8 cellular contexts compared by ENCODE assay signal in the genomic region with DNA sequence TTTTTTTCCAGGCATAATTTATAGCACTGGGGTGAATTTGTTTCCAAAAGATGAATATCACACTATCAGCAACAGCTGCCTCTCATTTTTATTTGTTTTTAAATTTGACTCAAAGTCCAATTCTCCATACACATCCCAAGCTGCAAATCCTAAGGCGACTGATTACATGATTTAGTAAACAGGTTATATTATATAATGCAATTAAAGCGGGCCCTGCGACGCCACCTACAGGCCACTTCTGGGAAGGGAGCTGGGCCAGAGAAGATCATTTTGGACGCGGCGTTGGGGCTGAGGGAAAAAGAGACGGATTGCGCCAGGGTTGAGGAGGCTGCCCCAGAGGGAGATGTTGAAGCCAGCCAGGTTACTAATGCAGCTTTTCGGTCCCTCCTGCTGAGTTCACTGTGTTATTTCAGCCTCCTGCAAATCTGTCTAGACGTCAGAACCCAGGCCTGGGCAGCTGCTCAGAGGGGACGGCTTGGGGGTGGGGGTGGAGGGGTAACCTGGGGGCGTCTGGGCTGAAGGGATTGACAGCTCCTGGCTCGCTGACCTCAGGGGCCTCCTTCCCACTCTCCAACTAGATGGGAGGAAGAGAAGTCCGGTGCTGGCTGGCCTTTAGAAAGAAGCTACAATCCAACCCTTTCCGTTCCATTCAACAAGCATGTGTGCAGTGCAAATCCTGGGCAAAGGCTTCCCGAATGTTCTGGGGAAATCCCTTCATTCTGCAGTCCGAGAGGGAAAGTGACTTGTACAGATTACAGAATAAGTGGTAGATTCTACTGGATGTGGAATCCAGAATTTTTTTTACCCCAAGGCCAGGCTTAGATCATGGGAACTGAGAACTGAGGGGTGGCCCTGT.
DNase-seq lines count a peak whose midpoint lies in the region; ATAC-seq and TF ChIP-seq lines count a peak whose summit lies in the region.

No MANE protein-coding gene starts in this region.

- no peak overlapping the region for H3K27ac Mint-ChIP-seq in CD14-positive monocyte
- peak overlapping the region; percentile 87 to 93 (median 91) for H3K27ac Mint-ChIP-seq in nephron
- H3K27ac Mint-ChIP-seq in type B pancreatic cell = peak overlapping the region; percentile 8

- H3K4me1 Mint-ChIP-seq in CD14-positive monocyte (peaks cover 2% of the 10 kb centered on the region), nephron (peaks cover 88% of the 10 kb centered on the region), type B pancreatic cell (ENCODE audit: unreplicated experiment) (peaks cover 58% of the 10 kb centered on the region)

- TF ChIP-seq CTCF in CD14-positive monocyte (IDR thresholded peaks at IDR 0.05) (peak; percentile 74), fibroblast of lung (conservative IDR thresholded peaks at IDR 0.05 in 1 of 2, IDR thresholded peaks at IDR 0.05 in 1 of 2; ENCODE audit: low read depth in 1 of 2, low read length in 2 of 2) (peak; percentile 90 to 93), nephron (IDR thresholded peaks at IDR 0.05; ENCODE audit: unreplicated experiment in 3 of 3) (peak; percentile 85 to 93 (median 88)), type B pancreatic cell (conservative IDR thresholded peaks at IDR 0.05) (peak; percentile 97)

- ATAC-seq in GM21423 (IDR thresholded peaks at IDR 0.05; ENCODE audit: unreplicated experiment) = peak; percentile 47

- no peaks in the 10 kb centered on the region for H3K36me3 ChIP-seq in fibroblast of lung (ENCODE audit: control insufficient read depth, insufficient read depth, low read length)

- peaks cover 2% of the 10 kb centered on the region for H3K4me1 ChIP-seq in fibroblast of lung (ENCODE audit: control insufficient read depth, extremely low read depth, insufficient read depth, low read length)

- H3K79me2 ChIP-seq in fibroblast of lung (ENCODE audit: control insufficient read depth, insufficient read depth, low read length) = no peaks in the 10 kb centered on the region

- no peaks in the 10 kb centered on the region for H3K9me3 ChIP-seq in fibroblast of lung (ENCODE audit: control insufficient read depth, insufficient read depth, low read depth, low read length)

- H3K36me3 Mint-ChIP-seq in CD14-positive monocyte (no peaks in the 10 kb centered on the region), nephron (ENCODE audit: low read depth) (no peaks in the 10 kb centered on the region), type B pancreatic cell (no peaks in the 10 kb centered on the region)

- no peak overlapping the region for H3K4me3 ChIP-seq in fibroblast of lung (replicated peaks in 1 of 4; ENCODE audit: control extremely low read depth in 1 of 4, insufficient read depth in 1 of 4, low read depth in 3 of 4, low read length in 4 of 4)

- DNase-seq in CD14-positive monocyte (ENCODE audit: low spot score) = peak; percentile 35
- DNase-seq in NCI-H526 treated with DMSO at 0.1 percent for 48 hours (lab: John Stamatoyannopoulos, UW) = peak; percentile 76
- peak; percentile 74 for DNase-seq in activated CD8-positive, alpha-beta memory T cell treated with anti-CD3 and anti-CD28 coated beads, Interleukin-2, amount 50 U/mL, for 48 hours
- peak; percentile 79 for DNase-seq in fibroblast of lung (ENCODE audit: low read depth in 2 of 2)
- no peak for DNase-seq in type B pancreatic cell (ENCODE audit: extremely low spot score, unreplicated experiment)
- DNase-seq in mesenteric fat pad (ENCODE audit: low spot score) = no peak

- H3K27me3 ChIP-seq in fibroblast of lung (ENCODE audit: control insufficient read depth, insufficient read depth, low read length) = peaks cover 11% of the 10 kb centered on the region

- H3K4me3 Mint-ChIP-seq in CD14-positive monocyte (peak overlapping the region in 1 of 2 donors; percentile 40), nephron (peak overlapping the region; percentile 7 to 43 (median 30)), type B pancreatic cell (peak overlapping the region; percentile 35)

- no peaks in the 10 kb centered on the region for H4K20me1 ChIP-seq in fibroblast of lung (ENCODE audit: control insufficient read depth, extremely low read depth, insufficient read depth, low read length)

- no peaks in the 10 kb centered on the region for H3K9me3 Mint-ChIP-seq in CD14-positive monocyte
- no peaks in the 10 kb centered on the region for H3K9me3 Mint-ChIP-seq in nephron
- H3K9me3 Mint-ChIP-seq in type B pancreatic cell = no peaks in the 10 kb centered on the region

- no peak overlapping the region for H3K4me2 ChIP-seq in fibroblast of lung (ENCODE audit: extremely low read depth, insufficient read depth, low read length)

- no peak overlapping the region for H3K9ac ChIP-seq in fibroblast of lung (ENCODE audit: insufficient read depth, low read length)

- H2AFZ ChIP-seq in fibroblast of lung (ENCODE audit: low read length) = no peak overlapping the region

- H3K27me3 Mint-ChIP-seq in CD14-positive monocyte (ENCODE audit: low read depth in 3 of 3) (peaks cover 7 to 23% (median 14%) of the 10 kb centered on the region in 3 donors), nephron (ENCODE audit: low read depth) (peaks cover 4% of the 10 kb centered on the region), type B pancreatic cell (peaks cover 23% of the 10 kb centered on the region)

- H3K27ac ChIP-seq in fibroblast of lung (ENCODE audit: insufficient read depth, low read length) = no peak overlapping the region

- intact Hi-C loops in CD14-positive monocyte (cut with micrococcal nuclease) = no loop called here

Comparison
In these comparisons a context has a peak if more than half of its experiments do, and no peak if none do; other contexts are left out.
1. DNase-seq: peak in CD14-positive monocyte (single experiment), NCI-H526 treated with DMSO at 0.1 percent for 48 hours (single experiment), activated CD8-positive, alpha-beta memory T cell treated with anti-CD3 and anti-CD28 coated beads, Interleukin-2, amount 50 U/mL, for 48 hours (single experiment) and fibroblast of lung (2 of 2); none in type B pancreatic cell (single experiment) and mesenteric fat pad (single experiment).
2. H3K27ac Mint-ChIP-seq: peak in nephron (3 of 3) and type B pancreatic cell (single experiment); none in CD14-positive monocyte (0 of 7).
3. Peak in every context shown above with its lines, with median percentiles within 50 percentile points of each other: CTCF ChIP-seq.